22 cellular contexts compared by ENCODE assay signal in genomic region chrX:41047878-41048534, GRCh38.
"Had no signal": no experiment of that assay in that cellular context is flagged by ENCODE, and none has a peak within 500 bp of the region (broad histone marks: within the 10 kb centered on the region; RNA-seq: fewer than 3 reads in every experiment).

No MANE protein-coding gene starts in this region.

- H3K9me3 ChIP-seq: body of pancreas, gastrocnemius medialis, heart right ventricle had no signal

- DNase-seq: activated B cell treated with CpG ODN at 0.5 μM for 24 hours; activated CD4-positive, alpha-beta T cell treated with anti-CD3 and anti-CD28 coated beads for 48 hours; activated naive CD8-positive, alpha-beta T cell treated with anti-CD3 and anti-CD28 coated beads for 36 hours; amygdala; body of pancreas; central memory CD4-positive, alpha-beta T cell; cortex of kidney; effector memory CD4-positive, alpha-beta T cell; gastrocnemius medialis; heart right ventricle; mammary epithelial cell; occipital lobe; stimulated activated CD4-positive, alpha-beta T cell treated with anti-CD3 and anti-CD28 coated beads, Interleukin-4, amount 100 ng/mL, for 24 hours; stimulated activated CD8-positive, alpha-beta memory T cell treated with anti-CD3 and anti-CD28 coated beads, Interleukin-4, amount 100 ng/mL, for 48 hours; stimulated activated naive CD4-positive, alpha-beta T cell treated with Interleukin-2 at 50 U/mL for 16 hours; substantia nigra; T-helper 2 cell; trophoblast cell had no signal

- H3K27ac ChIP-seq: body of pancreas, gastrocnemius medialis, skin epidermis had no signal

- H3K27me3 ChIP-seq: body of pancreas had no signal

- H3K4me3 ChIP-seq: body of pancreas, gastrocnemius medialis, heart right ventricle, skin epidermis had no signal

- H3K36me3 ChIP-seq: gastrocnemius medialis, heart right ventricle had no signal

- ATAC-seq: body of pancreas; gastrocnemius medialis; heart right ventricle; natural killer cell treated with Interleukin-12 subunit alpha and Interleukin-12 subunit beta and Interleukin-15 and Interleukin-18, amount 100 ng/mL, for 72 hours had no signal

- FAIRE-seq: islet of Langerhans, TTC549 had no signal

- H3K4me1 ChIP-seq: body of pancreas, gastrocnemius medialis had no signal
